In genomic region chrX:11666180-11666579, GRCh38 we compare ENCODE assay signal across 8 cellular contexts. TPM values are rescaled to one million over a fixed set of nuclear protein-coding genes. Genes with fewer than 3 reads are reported as not detected.
DNase-seq lines count a peak whose midpoint lies in the region; ATAC-seq and TF ChIP-seq lines count a peak whose summit lies in the region.

No MANE protein-coding gene starts in this region.

- H3K9me3 ChIP-seq in left ventricle myocardium inferior (replicated peaks) (no peaks in the 10 kb centered on the region), BE2C (no peaks in the 10 kb centered on the region)

- H3K4me3 ChIP-seq in GM06990 (replicated peaks; ENCODE audit: low read depth, low read length) (peak overlapping the region; percentile 56), left ventricle myocardium inferior (peak overlapping the region; percentile 67), retinal pigment epithelial cell (ENCODE audit: low read length) (peak overlapping the region; percentile 38), BE2C (ENCODE audit: low read depth, low read length) (no peak overlapping the region)

- H3K27ac ChIP-seq in left ventricle myocardium inferior (replicated peaks), result no peak overlapping the region

- H3K4me1 ChIP-seq in left ventricle myocardium inferior (peaks cover 9% of the 10 kb centered on the region), BE2C (no peaks in the 10 kb centered on the region)

- no peaks in the 10 kb centered on the region for H3K36me3 ChIP-seq in GM06990 (ENCODE audit: control insufficient read depth, insufficient read depth, low read length)
- no peaks in the 10 kb centered on the region for H3K36me3 ChIP-seq in left ventricle myocardium inferior
- no peaks in the 10 kb centered on the region for H3K36me3 ChIP-seq in BE2C

- intact Hi-C loops in left ventricle myocardium inferior (cut with micrococcal nuclease), result no loop called here

- TF ChIP-seq CTCF in GM06990 (IDR thresholded peaks at IDR 0.05; ENCODE audit: insufficient read depth, low read length, poor library complexity, severe bottlenecking) (no peak), left ventricle myocardium inferior (IDR thresholded peaks at IDR 0.05; ENCODE audit: borderline replicate concordance) (no peak), retinal pigment epithelial cell (conservative IDR thresholded peaks at IDR 0.05; ENCODE audit: low read depth, low read length) (no peak), BE2C (IDR thresholded peaks at IDR 0.05; ENCODE audit: low read depth, low read length) (no peak)

- H3K27me3 ChIP-seq in GM06990 (replicated peaks; ENCODE audit: control insufficient read depth, insufficient read depth, low read length) (no peaks in the 10 kb centered on the region), left ventricle myocardium inferior (ENCODE audit: low read depth) (peaks cover 32% of the 10 kb centered on the region), BE2C (peaks cover 15% of the 10 kb centered on the region)

- DNase-seq in GM06990 (ENCODE audit: extremely low read depth, insufficient read length) (peak; percentile 7), NCI-H69 (lab: John Stamatoyannopoulos, UW) (peak; percentile 34), left ventricle myocardium inferior (no peak), retinal pigment epithelial cell (ENCODE audit: low read depth) (no peak), BE2C (no peak)
- DNase-seq in stimulated activated CD4-positive, alpha-beta T cell treated with anti-CD3 and anti-CD28 coated beads, Interleukin-4, amount 100 ng/mL, for 24 hours, result no peak

- ATAC-seq in HG03521 (IDR thresholded peaks at IDR 0.05; ENCODE audit: unreplicated experiment) (no peak), GM19455 (IDR thresholded peaks at IDR 0.05; ENCODE audit: unreplicated experiment) (no peak)

RNA-seq across cellular contexts. Expression of gene ARHGAP6, which starts 0.5 kb away (rescaled TPM):
- 3.1 TPM for total RNA-seq in left ventricle myocardium inferior
- not detected for polyA plus RNA-seq in BE2C (2012; ENCODE audit: insufficient read depth, insufficient read length, low read depth)

Comparison
In these comparisons a context has a peak if more than half of its experiments do, and no peak if none do; other contexts are left out.
1. DNase-seq: peak in GM06990 (single experiment) and NCI-H69 (single experiment); none in left ventricle myocardium inferior (single experiment), retinal pigment epithelial cell (single experiment), BE2C (single experiment) and stimulated activated CD4-positive, alpha-beta T cell treated with anti-CD3 and anti-CD28 coated beads, Interleukin-4, amount 100 ng/mL, for 24 hours (single experiment).